Comparison of ENCODE assay signal across 9 cellular contexts in the genomic region with DNA sequence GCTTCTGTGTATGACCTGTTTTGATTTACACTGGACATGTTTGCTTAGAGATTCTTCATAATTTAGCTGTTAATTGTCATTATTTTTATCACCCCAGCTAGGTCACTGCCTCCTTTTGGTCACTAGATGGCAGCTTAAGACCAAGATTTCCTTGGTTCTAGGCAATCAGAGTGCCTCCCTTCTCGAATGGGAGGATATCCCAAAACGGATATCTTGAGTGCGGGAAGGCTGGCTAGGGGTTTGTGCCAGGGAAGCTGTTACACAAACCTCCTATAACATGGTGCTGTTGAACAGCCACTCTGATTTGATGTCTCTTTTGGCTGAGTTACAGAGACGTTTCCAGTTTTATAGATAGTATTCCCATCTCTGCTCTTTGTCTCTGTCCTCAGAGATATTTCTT.
A peak's percentile ranks its signal among the peaks of the same experiment; 100 is the strongest.
DNase-seq lines count a peak whose midpoint lies in the region; TF ChIP-seq lines count a peak whose summit lies in the region.
"Had no signal": no experiment of that assay in that cellular context is flagged by ENCODE, and none has a peak within 500 bp of the region (broad histone marks: within the 10 kb centered on the region; RNA-seq: fewer than 3 reads in every experiment).

No MANE protein-coding gene starts in this region.

- no peaks in the 10 kb centered on the region for H3K79me2 ChIP-seq in Loucy (ENCODE audit: insufficient read depth, low read length)
- H3K79me2 ChIP-seq in SU-DHL-6 (ENCODE audit: insufficient read depth, low read length) = no peaks in the 10 kb centered on the region

- H3K9me2 ChIP-seq in Loucy (replicated peaks; ENCODE audit: low read depth, low read length) (no peaks in the 10 kb centered on the region), SU-DHL-6 (replicated peaks; ENCODE audit: insufficient read depth, low read length) (no peaks in the 10 kb centered on the region)

- POLR2A ChIA-PET in HEK293T (lab: Yijun Ruan, JAX) = no interaction called here

- DNase-seq in HEK293T (ENCODE audit: extremely low spot score) (peak; percentile 63), fibroblast of villous mesenchyme (ENCODE audit: low read depth) (peak; percentile 47), putamen (ENCODE audit: low spot score) (peak; percentile 0), COLO668 (lab: John Stamatoyannopoulos, UW; ENCODE audit: unreplicated experiment) (no peak)
- DNase-seq: activated B cell treated with CpG ODN at 0.5 μM for 24 hours had no signal

- no peak overlapping the region; the same call in 1 of the 2 replicates for H2AFZ ChIP-seq in Loucy (ENCODE audit: low read length)
- H2AFZ ChIP-seq in SU-DHL-6 (ENCODE audit: low read depth, low read length, severe bottlenecking) = no peak overlapping the region

- H3K27ac ChIP-seq in C4-2B (no peak overlapping the region), SU-DHL-6 (ENCODE audit: low read depth, low read length) (no peak overlapping the region)

- no peaks in the 10 kb centered on the region for H4K20me1 ChIP-seq in Loucy (ENCODE audit: insufficient read depth, low read length, poor library complexity, severe bottlenecking)
- H4K20me1 ChIP-seq in SU-DHL-6 (ENCODE audit: low read depth, low read length) = no peaks in the 10 kb centered on the region; the same call in 1 of the 2 replicates

- H3K36me3 ChIP-seq in Loucy (ENCODE audit: insufficient read depth, low read length) (no peaks in the 10 kb centered on the region), SU-DHL-6 (ENCODE audit: low read length) (no peaks in the 10 kb centered on the region)

- H3K9me3 ChIP-seq in Loucy (ENCODE audit: insufficient read depth, low read depth, low read length) (no peaks in the 10 kb centered on the region), SU-DHL-6 (ENCODE audit: insufficient read depth, low read length) (no peaks in the 10 kb centered on the region)

- no peak overlapping the region for H3K4me2 ChIP-seq in Loucy (ENCODE audit: low read depth, low read length, poor library complexity, severe bottlenecking)
- no peak overlapping the region for H3K4me2 ChIP-seq in SU-DHL-6 (ENCODE audit: low read depth, low read length, poor library complexity, severe bottlenecking)

- no peaks in the 10 kb centered on the region for H3K27me3 ChIP-seq in Loucy (ENCODE audit: insufficient read depth, low read length, poor library complexity, severe bottlenecking)
- H3K27me3 ChIP-seq in SU-DHL-6 (ENCODE audit: low read length) = no peaks in the 10 kb centered on the region

- H3K4me3 ChIP-seq in GM12875 (ENCODE audit: low read depth, low read length) (no peak overlapping the region), Loucy (ENCODE audit: low read length, poor library complexity, severe bottlenecking) (no peak overlapping the region), SU-DHL-6 (ENCODE audit: insufficient read depth, low read length, poor library complexity, severe bottlenecking) (no peak overlapping the region), fibroblast of villous mesenchyme (ENCODE audit: low read depth, low read length) (no peak overlapping the region)

- TF ChIP-seq CTCF in C4-2B (conservative IDR thresholded peaks at IDR 0.05) = peak; percentile 87
- peak; percentile 68 for TF ChIP-seq CTCF in GM12875 (IDR thresholded peaks at IDR 0.05; ENCODE audit: borderline replicate concordance, insufficient read depth, low read depth, low read length)
- TF ChIP-seq CTCF in Loucy (conservative IDR thresholded peaks at IDR 0.05; ENCODE audit: low read length) = peak; percentile 93
- TF ChIP-seq CTCF in SU-DHL-6 (IDR thresholded peaks at IDR 0.05; ENCODE audit: insufficient read depth, low read length, poor library complexity, severe bottlenecking) = peak; percentile 72
- peak; percentile 83 for TF ChIP-seq CTCF in fibroblast of villous mesenchyme (IDR thresholded peaks at IDR 0.05; ENCODE audit: insufficient read depth, low read depth, low read length)

- no peak overlapping the region for H3K9ac ChIP-seq in Loucy (ENCODE audit: low read depth, low read length, poor library complexity, severe bottlenecking)
- no peak overlapping the region for H3K9ac ChIP-seq in SU-DHL-6 (ENCODE audit: low read length)

- CTCF ChIA-PET in HEK293T (lab: Yijun Ruan, JAX) = interaction anchor here (0.6 to 1.3 kb wide), 4 partner anchors 9 to 1995 kb away, joined by 3 read pairs; no protein-coding TSS in a partner anchor

- H3F3A ChIP-seq in Loucy (ENCODE audit: low read depth) = no peaks in the 10 kb centered on the region
- H3F3A ChIP-seq in SU-DHL-6 (ENCODE audit: insufficient read depth) = no peaks in the 10 kb centered on the region

- H3K4me1 ChIP-seq in Loucy (ENCODE audit: insufficient read depth, low read length, poor library complexity, severe bottlenecking) = no peaks in the 10 kb centered on the region

TF ChIP-seq in HEK293T, 16 proteins besides CTCF, POLR2A, EP300 and RAD21:
- TF ChIP-seq SUZ12 (IDR thresholded peaks at IDR 0.05) (no peak), FOXM1 (IDR thresholded peaks at IDR 0.05; ENCODE audit: borderline replicate concordance) (no peak)
